In the genomic region with DNA sequence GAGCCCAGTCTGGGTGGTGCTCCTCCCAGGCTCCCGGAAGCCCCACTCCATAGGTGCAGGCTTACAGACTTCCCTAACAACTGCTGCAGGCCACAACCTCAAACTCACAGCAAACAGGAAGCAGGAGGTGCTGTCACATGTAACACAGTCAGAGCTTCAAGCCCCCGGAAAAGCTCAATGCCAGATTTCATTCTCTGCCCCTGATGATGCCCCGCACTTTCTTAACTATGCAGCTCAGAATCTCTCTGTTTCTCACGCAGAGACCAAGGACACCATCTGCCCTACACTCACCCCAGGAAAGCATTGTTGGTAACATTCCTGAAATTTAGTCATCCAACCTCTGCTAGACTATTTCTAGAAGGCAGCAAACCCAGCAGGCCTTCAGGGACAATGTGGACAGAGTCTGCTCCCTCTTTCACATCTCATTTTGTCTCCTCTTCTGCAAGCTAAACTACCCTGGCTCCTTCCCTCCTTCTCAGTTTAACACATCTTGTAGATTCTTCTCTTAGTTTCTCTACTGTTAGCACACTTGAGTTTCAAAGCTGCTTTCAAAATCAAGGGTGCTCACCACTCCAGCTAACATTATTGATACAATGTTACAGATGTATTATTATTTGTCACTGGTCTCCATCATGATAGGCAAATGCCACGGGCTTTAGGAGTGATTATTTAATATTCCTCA, we compare ENCODE assay signal across 9 cellular contexts.
DNase-seq lines count a peak whose midpoint lies in the region; ATAC-seq and TF ChIP-seq lines count a peak whose summit lies in the region.
"Had no signal": no experiment of that assay in that cellular context is flagged by ENCODE, and none has a peak within 500 bp of the region (broad histone marks: within the 10 kb centered on the region; RNA-seq: fewer than 3 reads in every experiment).

No MANE protein-coding gene starts in this region.

- H3K9me3 ChIP-seq in RWPE2 (ENCODE audit: severe bottlenecking) (no peaks in the 10 kb centered on the region), A673 (ENCODE audit: low read depth, low read length, poor library complexity, severe bottlenecking) (no peaks in the 10 kb centered on the region)

- DNase-seq in AG08395 (ENCODE audit: low spot score), result peak; percentile 92
- no peak for DNase-seq in RWPE2 (ENCODE audit: low spot score)
- peak in 26 of 42 donors; percentile 2 to 47 (median 24) for DNase-seq in head of caudate nucleus
- no peak for DNase-seq in A673 (ENCODE audit: low spot score)
- no peak for DNase-seq in GM19238 (ENCODE audit: insufficient read length, low spot score)
- DNase-seq: activated T-cell treated with anti-CD3 and anti-CD28 coated beads, Interleukin-2, amount 50 U/mL, for 4 hours had no signal

- intact Hi-C loops in head of caudate nucleus (cut with DNase I) (no loop called here), A673 (cut with micrococcal nuclease; ENCODE audit: unreplicated experiment) (no loop called here)

- H3K4me3 ChIP-seq in RWPE2 (ENCODE audit: severe bottlenecking), result no peak overlapping the region
- no peak overlapping the region for H3K4me3 ChIP-seq in skin epidermis
- no peak overlapping the region for H3K4me3 ChIP-seq in A673 (ENCODE audit: low read depth, low read length, poor library complexity, severe bottlenecking)

- no peak overlapping the region for H3K27ac ChIP-seq in RWPE2 (ENCODE audit: poor library complexity, severe bottlenecking)
- H3K27ac ChIP-seq in skin epidermis, result peak overlapping the region in 14 of 21 experiments; percentile 2 to 60 (median 32)
- no peak overlapping the region for H3K27ac ChIP-seq in A673 (ENCODE audit: low read depth, low read length, poor library complexity, severe bottlenecking)

- BruUV-seq in A673 (replicated peaks; lab: Mats Ljungman, UMichigan), result no TSS peak

- H3K36me3 ChIP-seq in RWPE2 (ENCODE audit: low read depth) (no peaks in the 10 kb centered on the region), A673 (ENCODE audit: insufficient read depth, low read length, poor library complexity, severe bottlenecking) (no peaks in the 10 kb centered on the region)

- H3K4me1 ChIP-seq in RWPE2 (ENCODE audit: insufficient read depth, poor library complexity, severe bottlenecking), result peaks cover 5% of the 10 kb centered on the region
- no peaks in the 10 kb centered on the region for H3K4me1 ChIP-seq in A673 (ENCODE audit: insufficient read depth, low read length, poor library complexity, severe bottlenecking)

- no peaks in the 10 kb centered on the region for H3K27me3 ChIP-seq in RWPE2 (ENCODE audit: insufficient read depth, poor library complexity, severe bottlenecking)
- no peaks in the 10 kb centered on the region for H3K27me3 ChIP-seq in A673 (replicated peaks; ENCODE audit: insufficient read depth, low read depth, low read length, poor library complexity)

- no peak for TF ChIP-seq CTCF in RWPE2 (IDR thresholded peaks at IDR 0.05; ENCODE audit: poor library complexity, severe bottlenecking)
- TF ChIP-seq CTCF in A673 (conservative IDR thresholded peaks at IDR 0.05; ENCODE audit: low read depth, low read length), result no peak

- peak; percentile 74 for ATAC-seq in GM21737 (IDR thresholded peaks at IDR 0.05; ENCODE audit: unreplicated experiment)
- ATAC-seq in RWPE2 (ENCODE audit: low read depth), result peak; percentile 86; the same call in 2 of the 3 replicates
- ATAC-seq in GM19397 (IDR thresholded peaks at IDR 0.05; ENCODE audit: unreplicated experiment), result no peak

- CTCF ChIA-PET in A673 (lab: Charles Lee), result no interaction called here

- POLR2A ChIA-PET in A673 (lab: Charles Lee; ENCODE audit: low non-redundant PET), result no interaction called here

Comparison
In these comparisons a context has a peak if more than half of its experiments do, and no peak if none do; other contexts are left out.
1. DNase-seq: peak in AG08395 (single experiment) and head of caudate nucleus (26 of 42); none in RWPE2 (single experiment), A673 (single experiment) and GM19238 (single experiment).
2. H3K27ac ChIP-seq: peak in skin epidermis (14 of 21); none in RWPE2 (single experiment) and A673 (single experiment).